ENCODE assay signal across 8 cellular contexts in the genomic region with DNA sequence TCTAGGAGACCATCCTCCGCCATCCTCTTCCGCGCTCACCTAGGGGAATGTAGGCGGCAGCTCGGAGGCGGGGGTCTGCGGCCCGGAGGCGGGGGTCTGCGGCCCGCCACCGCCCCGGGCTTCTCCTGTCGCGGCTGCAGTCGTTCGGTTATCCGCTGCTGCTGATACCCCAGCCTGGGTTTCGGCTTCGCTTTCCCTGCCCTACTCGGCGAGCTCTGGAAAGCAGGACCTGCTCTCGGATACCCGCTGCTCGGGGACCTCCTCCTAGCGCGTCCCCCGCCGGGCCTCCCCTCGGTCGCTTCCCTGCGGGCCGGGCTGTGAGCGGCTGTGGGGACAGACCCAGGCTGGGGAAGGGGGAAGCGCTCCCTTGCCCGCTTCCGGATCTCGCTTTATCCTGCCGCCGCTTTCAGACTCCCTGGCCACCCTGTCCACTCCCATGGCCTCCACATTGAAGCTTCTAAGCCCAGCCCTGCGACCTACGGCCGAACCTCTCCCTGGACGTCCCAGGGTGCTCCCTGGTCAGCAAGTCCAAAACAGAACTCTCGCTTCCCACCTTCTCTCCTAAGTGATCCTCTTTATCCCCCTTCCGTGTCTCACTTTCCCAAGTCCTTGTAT. TPM values are rescaled to one million over a fixed set of nuclear protein-coding genes. Genes with fewer than 3 reads are reported as not detected.
A peak's percentile ranks its signal among the peaks of the same experiment; 100 is the strongest.
DNase-seq lines count a peak whose midpoint lies in the region; ATAC-seq, FAIRE-seq and TF ChIP-seq lines count a peak whose summit lies in the region.

No MANE protein-coding gene starts in this region.

- H3K9me3 Mint-ChIP-seq in activated CD4-positive, alpha-beta T cell treated with anti-CD3 and anti-CD28 coated beads, Interleukin-2, amount 10 ng/mL, durations not matched to agents 24 days and 14 days = no peaks in the 10 kb centered on the region

- 3 to 5% methylated on average over 25 to 46 of the region's 46 CpGs for WGBS in pancreas, 2 donors

- no peak overlapping the region for H3K27ac Mint-ChIP-seq in activated CD4-positive, alpha-beta T cell treated with anti-CD3 and anti-CD28 coated beads, Interleukin-2, amount 10 ng/mL, durations not matched to agents 24 days and 14 days

- H3K27ac ChIP-seq in pancreas = peak overlapping the region in 2 of 4 donors; percentile 30 to 50

- peaks cover 3% of the 10 kb centered on the region for H3K36me3 Mint-ChIP-seq in activated CD4-positive, alpha-beta T cell treated with anti-CD3 and anti-CD28 coated beads, Interleukin-2, amount 10 ng/mL, durations not matched to agents 24 days and 14 days (ENCODE audit: low read depth)

- peaks cover 15% of the 10 kb centered on the region for H3K4me1 Mint-ChIP-seq in activated CD4-positive, alpha-beta T cell treated with anti-CD3 and anti-CD28 coated beads, Interleukin-2, amount 10 ng/mL, durations not matched to agents 24 days and 14 days

- TF ChIP-seq CTCF in pancreas (IDR thresholded peaks at IDR 0.05) = no peak

- H3K9me3 ChIP-seq in pancreas = no peaks in the 10 kb centered on the region

- no peaks in the 10 kb centered on the region for H3K36me3 ChIP-seq in pancreas

- intact Hi-C loops in activated CD4-positive, alpha-beta T cell treated with anti-CD3 and anti-CD28 coated beads, Interleukin-2, amount 10 ng/mL, durations not matched to agents 24 days and 14 days (cut with micrococcal nuclease) = no loop called here
- intact Hi-C loops in pancreas (cut with DNase I) = no loop called here

- H3K4me3 ChIP-seq in pancreas = peak overlapping the region; percentile 59 to 87 (median 70)

- no peak overlapping the region for H3K4me3 Mint-ChIP-seq in activated CD4-positive, alpha-beta T cell treated with anti-CD3 and anti-CD28 coated beads, Interleukin-2, amount 10 ng/mL, durations not matched to agents 24 days and 14 days

- peaks cover 0 to 17% (median 0%) of the 10 kb centered on the region in 3 donors for H3K4me1 ChIP-seq in pancreas

- H3K27me3 Mint-ChIP-seq in activated CD4-positive, alpha-beta T cell treated with anti-CD3 and anti-CD28 coated beads, Interleukin-2, amount 10 ng/mL, durations not matched to agents 24 days and 14 days = peaks cover 17% of the 10 kb centered on the region

- FAIRE-seq in pancreas (lab: Jason Lieb, UNC) = no peak

- DNase-seq in NCI-H146 (lab: John Stamatoyannopoulos, UW) (peak; percentile 50), NCI-H146 treated with DMSO at 0.1 percent for 48 hours (lab: John Stamatoyannopoulos, UW; ENCODE audit: unreplicated experiment) (no peak), germinal center (ENCODE audit: low spot score) (peak; percentile 11), pancreas (peak; percentile 18 to 80 (median 34)), SKM-1 (lab: John Stamatoyannopoulos, UW; ENCODE audit: unreplicated experiment) (no peak)
- DNase-seq in activated CD4-positive, alpha-beta T cell treated with anti-CD3 and anti-CD28 coated beads, Interleukin-2, amount 10 ng/mL, durations not matched to agents 24 days and 14 days = peak; percentile 74

- ATAC-seq in pancreas = peak; percentile 13 to 35 (median 21)
- ATAC-seq in HG03039 (IDR thresholded peaks at IDR 0.05; ENCODE audit: unreplicated experiment) = no peak
- ATAC-seq in GM19452 (IDR thresholded peaks at IDR 0.05; ENCODE audit: unreplicated experiment) = no peak

- no peaks in the 10 kb centered on the region for H3K27me3 ChIP-seq in pancreas

RNA-seq across cellular contexts. Expression of a gene that starts 0.6 kb away (rescaled TPM):
- 0.43 and 0.51 TPM in 2 replicates for total RNA-seq in activated CD4-positive, alpha-beta T cell treated with anti-CD3 and anti-CD28 coated beads, Interleukin-2, amount 10 ng/mL, durations not matched to agents 24 days and 14 days
- total RNA-seq in pancreas = 1 to 10 TPM; 2.6 to 8.1 (median 4.4) TPM
- 10 to 100 TPM in 1 of 2 donors, 1 to 10 TPM in 1; 9.9 to 25.6 TPM for polyA plus RNA-seq in pancreas

RNA-seq across cellular contexts. Expression of a gene that starts 3.0 kb away (rescaled TPM):
- total RNA-seq in activated CD4-positive, alpha-beta T cell treated with anti-CD3 and anti-CD28 coated beads, Interleukin-2, amount 10 ng/mL, durations not matched to agents 24 days and 14 days = 22.9 and 25.0 TPM in 2 replicates
- 1 to 10 TPM; 2.2 to 8.5 (median 3.1) TPM for total RNA-seq in pancreas
- polyA plus RNA-seq in pancreas = 1 to 10 TPM in 1 of 2 donors, under 1 TPM in 1; 0.84 to 1.7 TPM

RNA-seq across cellular contexts. Expression of a gene that starts 26.0 kb away (rescaled TPM):
- total RNA-seq in activated CD4-positive, alpha-beta T cell treated with anti-CD3 and anti-CD28 coated beads, Interleukin-2, amount 10 ng/mL, durations not matched to agents 24 days and 14 days = 143 and 154 TPM in 2 replicates
- 10 to 100 TPM; 16.7 to 35.7 (median 29.2) TPM for total RNA-seq in pancreas
- polyA plus RNA-seq in pancreas = 10 to 100 TPM; 35.6 to 65.4 TPM

RNA-seq across cellular contexts. Expression of a gene that starts 34.5 kb away (rescaled TPM):
- total RNA-seq in activated CD4-positive, alpha-beta T cell treated with anti-CD3 and anti-CD28 coated beads, Interleukin-2, amount 10 ng/mL, durations not matched to agents 24 days and 14 days = 1.2 and 2.0 TPM in 2 replicates
- 10 to 100 TPM; 17.0 to 30.2 (median 21.6) TPM for total RNA-seq in pancreas
- polyA plus RNA-seq in pancreas = 10 to 100 TPM; 39.8 to 43.0 TPM

RNA-seq across cellular contexts. Expression of a gene that starts 40.3 kb away (rescaled TPM):
- 0.14 TPM in 1 of 2 replicates, not detected in the other for total RNA-seq in activated CD4-positive, alpha-beta T cell treated with anti-CD3 and anti-CD28 coated beads, Interleukin-2, amount 10 ng/mL, durations not matched to agents 24 days and 14 days
- total RNA-seq in pancreas = under 1 TPM in 2 of 6 donors, not detected in 4; 0.12 to 0.47 TPM
- polyA plus RNA-seq in pancreas = under 1 TPM in 1 of 2 donors, not detected in 1; 0.07 TPM

Comparison
In these comparisons a context has a peak if more than half of its experiments do, and no peak if none do; other contexts are left out.
1. DNase-seq: peak in NCI-H146 (single experiment), activated CD4-positive, alpha-beta T cell treated with anti-CD3 and anti-CD28 coated beads, Interleukin-2, amount 10 ng/mL, durations not matched to agents 24 days and 14 days (single experiment), germinal center (single experiment) and pancreas (6 of 6); none in NCI-H146 treated with DMSO at 0.1 percent for 48 hours (single experiment) and SKM-1 (single experiment).
2. ATAC-seq: peak in pancreas (4 of 4); none in HG03039 (single experiment) and GM19452 (single experiment).